10 cellular contexts compared by ENCODE assay signal in the genomic region with DNA sequence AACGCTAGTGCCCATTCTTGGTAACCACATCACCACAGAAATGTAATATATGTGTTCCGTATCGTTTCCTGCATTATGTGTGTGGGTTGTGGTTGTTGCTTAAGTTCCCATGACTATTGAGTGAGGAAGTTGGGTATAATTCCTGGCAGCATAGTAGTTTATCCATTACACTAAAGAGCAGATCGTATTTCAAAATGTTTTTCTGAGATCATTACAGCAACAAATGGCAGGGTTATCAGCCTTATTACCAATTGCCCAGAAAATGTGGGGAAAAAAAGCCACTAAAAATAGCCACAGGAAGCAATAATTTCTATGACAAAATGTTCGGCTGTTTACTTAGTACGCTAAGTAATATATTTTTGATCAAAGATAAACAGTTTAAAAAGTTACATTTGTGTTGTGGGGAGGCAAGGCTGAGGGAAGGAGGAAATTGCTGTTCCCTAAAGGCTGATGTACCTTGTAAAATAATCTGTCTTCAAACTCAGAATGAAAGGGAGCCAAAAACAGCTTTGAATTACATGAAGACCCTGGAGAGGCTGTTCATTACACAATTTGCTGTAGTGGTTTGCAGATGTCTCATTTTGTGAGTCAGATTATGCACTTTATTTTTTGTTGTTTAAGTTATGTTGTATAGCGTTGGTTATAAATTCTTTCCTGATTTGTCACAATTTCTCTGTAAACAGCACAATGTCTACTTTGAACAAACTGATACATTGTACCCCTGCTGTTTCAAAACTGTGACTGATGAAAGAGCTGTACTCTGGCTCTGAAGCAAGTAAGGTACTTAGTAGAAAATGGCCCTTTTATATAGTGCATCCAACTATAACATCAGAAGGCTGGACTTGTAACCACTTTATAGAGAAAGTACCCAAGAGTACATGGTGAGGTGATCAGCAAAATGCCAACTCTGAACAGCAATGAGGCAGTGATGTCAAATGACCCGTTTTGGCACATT.
DNase-seq lines count a peak whose midpoint lies in the region; TF ChIP-seq lines count a peak whose summit lies in the region.
"Had no signal": no experiment of that assay in that cellular context is flagged by ENCODE, and none has a peak within 500 bp of the region (broad histone marks: within the 10 kb centered on the region; RNA-seq: fewer than 3 reads in every experiment).

No MANE protein-coding gene starts in this region.

- WGBS in ovary, 3 donors = 32 to 40% (median 39%) methylated on average over 8 of the region's 8 CpGs
- WGBS in esophagus muscularis mucosa = 59% methylated on average over 8 of the region's 8 CpGs

- no peak for TF ChIP-seq CTCF in retinal pigment epithelial cell (conservative IDR thresholded peaks at IDR 0.05; ENCODE audit: low read depth, low read length)
- TF ChIP-seq CTCF in ovary (IDR thresholded peaks at IDR 0.05) = no peak
- no peak for TF ChIP-seq CTCF in esophagus muscularis mucosa (IDR thresholded peaks at IDR 0.05)

- DNase-seq in DMS 273 (lab: John Stamatoyannopoulos, UW; ENCODE audit: unreplicated experiment) = peak; percentile 8
- no peak for DNase-seq in DMS 273 treated with DMSO at 0.1 percent for 48 hours (lab: John Stamatoyannopoulos, UW)
- peak; percentile 85 for DNase-seq in NCI-H226
- DNase-seq in dedifferentiated amniotic fluid mesenchymal stem cell (ENCODE audit: extremely low spot score) = peak; percentile 99
- peak; percentile 38 for DNase-seq in retinal pigment epithelial cell (ENCODE audit: low read depth)
- DNase-seq in ovary = no peak
- no peak for DNase-seq in esophagus muscularis mucosa (ENCODE audit: extremely low spot score)
- DNase-seq in ureter (ENCODE audit: low spot score) = no peak
- DNase-seq: mesendoderm, NCI-H524 treated with DMSO at 0.1 percent for 48 hours had no signal

- intact Hi-C loops in ovary (cut with DNase I) = no loop called here
- intact Hi-C loops in esophagus muscularis mucosa (cut with DNase I) = no loop called here

- H3K4me1 ChIP-seq in ovary (ENCODE audit: insufficient read depth) (no peaks in the 10 kb centered on the region), esophagus muscularis mucosa (no peaks in the 10 kb centered on the region)

- H3K36me3 ChIP-seq in ovary (no peaks in the 10 kb centered on the region), esophagus muscularis mucosa (no peaks in the 10 kb centered on the region)

- H3K27me3 ChIP-seq in ovary (no peaks in the 10 kb centered on the region), esophagus muscularis mucosa (no peaks in the 10 kb centered on the region)

- no peak overlapping the region for H3K27ac ChIP-seq in ovary
- H3K27ac ChIP-seq in esophagus muscularis mucosa (replicated peaks in 1 of 4) = no peak overlapping the region

- TF ChIP-seq POLR2A in ovary (IDR thresholded peaks at IDR 0.05) (no peak), esophagus muscularis mucosa (IDR thresholded peaks at IDR 0.05; ENCODE audit: low read depth) (no peak)

- H3K4me3 ChIP-seq in retinal pigment epithelial cell (ENCODE audit: low read length) = no peak overlapping the region
- H3K4me3 ChIP-seq in ovary = no peak overlapping the region
- H3K4me3 ChIP-seq in esophagus muscularis mucosa = no peak overlapping the region

- TF ChIP-seq EP300 in ovary (IDR thresholded peaks at IDR 0.05) (no peak), esophagus muscularis mucosa (IDR thresholded peaks at IDR 0.05) (no peak)

- H3K9me3 ChIP-seq in ovary (no peaks in the 10 kb centered on the region), esophagus muscularis mucosa (no peaks in the 10 kb centered on the region)

Comparison
In these comparisons a context has a peak if more than half of its experiments do, and no peak if none do; other contexts are left out.
1. DNase-seq: peak in DMS 273 (single experiment), NCI-H226 (single experiment), dedifferentiated amniotic fluid mesenchymal stem cell (single experiment) and retinal pigment epithelial cell (single experiment); none in DMS 273 treated with DMSO at 0.1 percent for 48 hours (single experiment), ovary (0 of 5), esophagus muscularis mucosa (single experiment) and ureter (single experiment).